14 cellular contexts compared by ENCODE assay signal in the genomic region with DNA sequence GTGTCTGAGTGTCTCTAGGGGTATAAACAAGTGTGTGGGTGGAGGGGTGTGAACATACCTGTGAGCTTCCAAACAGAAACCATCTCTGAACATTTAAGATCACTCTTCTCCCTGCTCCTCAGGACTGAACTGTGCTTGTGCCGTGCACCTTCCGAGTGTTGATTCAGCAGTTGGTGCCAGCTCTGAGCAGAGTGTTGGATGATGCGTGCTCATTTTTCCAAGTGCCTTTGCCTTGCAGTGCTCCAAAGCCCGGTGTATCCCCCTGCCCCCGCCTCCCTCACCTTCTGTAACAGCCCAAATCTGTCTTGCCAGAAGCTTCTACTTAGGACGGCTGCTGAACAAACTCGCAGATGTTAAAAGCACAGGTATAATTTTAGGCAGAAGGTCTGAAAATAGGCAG. TPM values are rescaled to one million over a fixed set of nuclear protein-coding genes. Genes with fewer than 3 reads are reported as not detected.
"Had no signal": no experiment of that assay in that cellular context is flagged by ENCODE, and none has a peak within 500 bp of the region (broad histone marks: within the 10 kb centered on the region; RNA-seq: fewer than 3 reads in every experiment).

No MANE protein-coding gene starts in this region.

- H3K27me3 Mint-ChIP-seq: memory B cell had no signal

- H3K4me3 Mint-ChIP-seq: activated naive CD8-positive, alpha-beta T cell; activated T-helper 1 cell treated with anti-CD3 and anti-CD28 coated beads, Interleukin-12 subunit alpha, Interleukin-12 subunit beta, Interleukin-2, Interleukin-4 antibody, amounts not matched to agents 30 ng/mL and 10 ng/mL and 1 ng/mL, durations not matched to agents 14 hours and 24 hours and 36 hours; memory B cell; naive B cell; neural crest cell; stimulated activated naive CD8-positive, alpha-beta T cell treated with anti-CD3 and anti-CD28 coated beads, Interleukin-15, amount 100 ng/mL, for 72 hours had no signal

- H3K9me3 Mint-ChIP-seq: activated T-helper 1 cell treated with anti-CD3 and anti-CD28 coated beads, Interleukin-12 subunit alpha, Interleukin-12 subunit beta, Interleukin-2, Interleukin-4 antibody, amounts not matched to agents 30 ng/mL and 10 ng/mL and 1 ng/mL, durations not matched to agents 14 hours and 24 hours and 36 hours; memory B cell; neural crest cell; stimulated activated naive CD8-positive, alpha-beta T cell treated with anti-CD3 and anti-CD28 coated beads, Interleukin-15, amount 100 ng/mL, for 72 hours had no signal

- H3K36me3 ChIP-seq: suprapubic skin had no signal

- H3K4me1 Mint-ChIP-seq: neural crest cell had no signal

- H3K4me3 ChIP-seq: skin epidermis, suprapubic skin had no signal

- H3K9me3 ChIP-seq: suprapubic skin had no signal

- H3K27ac ChIP-seq: skin epidermis, suprapubic skin had no signal

- H3K27ac Mint-ChIP-seq: activated naive CD8-positive, alpha-beta T cell; activated T-helper 1 cell treated with anti-CD3 and anti-CD28 coated beads, Interleukin-12 subunit alpha, Interleukin-12 subunit beta, Interleukin-2, Interleukin-4 antibody, amounts not matched to agents 30 ng/mL and 10 ng/mL and 1 ng/mL, durations not matched to agents 14 hours and 24 hours and 36 hours; naive B cell; stimulated activated naive CD8-positive, alpha-beta T cell treated with anti-CD3 and anti-CD28 coated beads, Interleukin-15, amount 100 ng/mL, for 72 hours had no signal

- H3K36me3 Mint-ChIP-seq: activated naive CD8-positive, alpha-beta T cell; memory B cell; naive B cell had no signal

- ATAC-seq: stimulated activated naive CD8-positive, alpha-beta T cell treated with anti-CD3 and anti-CD28 coated beads, Interleukin-15, amount 100 ng/mL, for 72 hours had no signal

- DNase-seq: foreskin melanocyte; naive B cell; stimulated activated naive CD8-positive, alpha-beta T cell treated with anti-CD3 and anti-CD28 coated beads, Interleukin-15, amount 100 ng/mL, for 72 hours; T1000; trophoblast cell had no signal

RNA-seq across cellular contexts. Expression of gene WSCD2, which starts 4.4 kb away (rescaled TPM):
- total RNA-seq: activated T-helper 1 cell treated with anti-CD3 and anti-CD28 coated beads, Interleukin-12 subunit alpha, Interleukin-12 subunit beta, Interleukin-2, Interleukin-4 antibody, amounts not matched to agents 30 ng/mL and 10 ng/mL and 1 ng/mL, durations not matched to agents 14 hours and 24 hours and 36 hours; dermis microvascular lymphatic vessel endothelial cell; epithelial cell of proximal tubule; T-helper 1 cell treated with Interleukin-12 subunit alpha and Interleukin-12 subunit beta and Interleukin-4 antibody, amounts not matched to agents 30 ng/mL and 1 ng/mL, for 36 hours had no signal
